Comparison of ENCODE assay signal across 32 cellular contexts in genomic region chr7:24748521-24748920, GRCh38.
"Had no signal": no experiment of that assay in that cellular context is flagged by ENCODE, and none has a peak within 500 bp of the region (broad histone marks: within the 10 kb centered on the region; RNA-seq: fewer than 3 reads in every experiment).

No MANE protein-coding gene starts in this region.

- DNase-seq: activated B cell treated with CpG ODN at 0.5 μM for 24 hours; activated CD4-positive, alpha-beta memory T cell treated with anti-CD3 and anti-CD28 coated beads, Interleukin-2, amount 10 ng/mL, durations not matched to agents 7 days and 5 days; activated CD4-positive, alpha-beta T cell treated with anti-CD3 and anti-CD28 coated beads for 1 hour; activated CD4-positive, alpha-beta T cell treated with anti-CD3 and anti-CD28 coated beads for 48 hours; activated CD8-positive, alpha-beta memory T cell treated with anti-CD3 and anti-CD28 coated beads for 24 hours; activated CD8-positive, alpha-beta memory T cell treated with anti-CD3 and anti-CD28 coated beads, Interleukin-2, amount 10 ng/mL, durations not matched to agents 7 days and 5 days; activated CD8-positive, alpha-beta memory T cell treated with anti-CD3 and anti-CD28 coated beads, Interleukin-2, amount 50 U/mL, for 48 hours; activated effector memory CD4-positive, alpha-beta T cell treated with anti-CD3 and anti-CD28 coated beads, Interleukin-2, amount 50 U/mL, for 16 hours; activated naive CD4-positive, alpha-beta T cell; activated T-cell treated with anti-CD3 and anti-CD28 coated beads, Interleukin-2, amount 50 U/mL, for 48 hours; body of pancreas; MM.1S; MV-4-11; NCI-H1092; NCI-H1436 treated with DMSO at 0.1 percent for 48 hours; NCI-H1694 treated with DMSO at 0.1 percent for 48 hours; NCI-H2029; NCI-H345; NCI-H524 treated with DMSO at 0.1 percent for 48 hours; PC-3; Peyer's patch; RPMI8226; SHP77 treated with DMSO at 0.1 percent for 48 hours; SW 1271; T-helper 1 cell; T-helper 2 cell; T-helper 9 cell had no signal

- H3K9me3 ChIP-seq: body of pancreas, breast epithelium, Peyer's patch, SJSA1 had no signal

- H3K27ac ChIP-seq: body of pancreas, breast epithelium, coronary artery, Peyer's patch, SJSA1, VCaP had no signal

- H3K4me3 ChIP-seq: body of pancreas, breast epithelium, coronary artery, Peyer's patch, SJSA1 had no signal

- H3K27me3 ChIP-seq: body of pancreas, breast epithelium, Peyer's patch, SJSA1 had no signal

- ATAC-seq: activated CD8-positive, alpha-beta memory T cell treated with anti-CD3 and anti-CD28 coated beads, Interleukin-2, amount 10 ng/mL, durations not matched to agents 7 days and 5 days; activated naive CD4-positive, alpha-beta T cell treated with anti-CD3 and anti-CD28 coated beads, Interleukin-2, amount 50 U/mL, for 72 hours; body of pancreas; PC-3 had no signal

- H3K36me3 ChIP-seq: breast epithelium, Peyer's patch, SJSA1 had no signal

- H3K4me1 ChIP-seq: body of pancreas, breast epithelium, SJSA1 had no signal
